13 cellular contexts compared by ENCODE assay signal in the genomic region with DNA sequence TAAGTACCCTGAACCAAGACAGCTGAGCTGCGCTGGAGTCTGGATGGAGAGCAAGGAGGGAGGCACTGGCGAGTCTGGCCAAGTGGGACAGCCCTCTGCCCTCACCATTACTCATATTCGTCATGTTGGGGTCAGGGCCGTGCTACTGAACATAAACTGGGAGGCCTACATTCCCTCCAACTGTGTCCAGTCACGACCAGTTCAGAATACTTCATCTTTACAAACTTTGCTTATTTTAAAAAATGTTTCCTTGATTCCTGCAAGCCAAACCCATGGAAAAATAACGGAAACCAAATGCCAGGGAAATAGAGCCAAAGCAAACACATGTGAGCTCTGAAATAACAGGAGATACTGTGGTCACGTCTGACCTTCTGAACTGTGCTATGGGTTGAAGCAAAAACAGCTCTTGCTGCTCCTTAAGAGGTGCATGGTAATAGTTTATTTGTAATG.
DNase-seq lines count a peak whose midpoint lies in the region; ATAC-seq and TF ChIP-seq lines count a peak whose summit lies in the region.
"Had no signal": no experiment of that assay in that cellular context is flagged by ENCODE, and none has a peak within 500 bp of the region (broad histone marks: within the 10 kb centered on the region; RNA-seq: fewer than 3 reads in every experiment).

No MANE protein-coding gene starts in this region.

- H3K27ac Mint-ChIP-seq in effector memory CD8-positive, alpha-beta T cell: no peak overlapping the region

- H3K27ac ChIP-seq in ascending aorta: peak overlapping the region; percentile 41 to 65
- peak overlapping the region; percentile 27 to 51 for H3K27ac ChIP-seq in tibial artery
- H3K27ac ChIP-seq: SK-N-MC had no signal

- peaks cover 4% of the 10 kb centered on the region for H3K36me3 Mint-ChIP-seq in effector memory CD8-positive, alpha-beta T cell (ENCODE audit: insufficient read depth)

- H3K9me3 Mint-ChIP-seq in effector memory CD8-positive, alpha-beta T cell: no peaks in the 10 kb centered on the region
- H3K9me3 Mint-ChIP-seq: activated T-cell treated with anti-CD3 and anti-CD28 coated beads, Interleukin-2, amount 50 U/mL, for 4 hours had no signal

- no peaks in the 10 kb centered on the region for H3K27me3 Mint-ChIP-seq in effector memory CD8-positive, alpha-beta T cell

- ATAC-seq in effector memory CD8-positive, alpha-beta T cell (replicated peaks): no peak
- no peak for ATAC-seq in GM19023 (IDR thresholded peaks at IDR 0.05; ENCODE audit: unreplicated experiment)
- ATAC-seq in GM21717 (IDR thresholded peaks at IDR 0.05; ENCODE audit: unreplicated experiment): no peak
- ATAC-seq: activated T-cell treated with anti-CD3 and anti-CD28 coated beads, Interleukin-2, amount 50 U/mL, for 4 hours had no signal

- H3K4me3 Mint-ChIP-seq in effector memory CD8-positive, alpha-beta T cell: no peak overlapping the region
- H3K4me3 Mint-ChIP-seq: activated T-cell treated with anti-CD3 and anti-CD28 coated beads, Interleukin-2, amount 50 U/mL, for 4 hours had no signal

- H3K27me3 ChIP-seq in ascending aorta (no peaks in the 10 kb centered on the region), tibial artery (no peaks in the 10 kb centered on the region)
- H3K27me3 ChIP-seq: esophagus squamous epithelium, thyroid gland had no signal

- DNase-seq in HCEC 1CT (peak; percentile 85), ascending aorta (ENCODE audit: low spot score in 2 of 2) (peak in 1 of 2 donors; percentile 71), iris pigment epithelial cell (ENCODE audit: low read depth) (peak; percentile 87), tibial artery (peak; percentile 46 to 82), NCI-H774 (lab: John Stamatoyannopoulos, UW) (no peak)
- no peak for DNase-seq in effector memory CD8-positive, alpha-beta T cell
- DNase-seq: activated T-cell treated with anti-CD3 and anti-CD28 coated beads, Interleukin-2, amount 50 U/mL, for 4 hours; esophagus squamous epithelium had no signal

- TF ChIP-seq CTCF in ascending aorta (IDR thresholded peaks at IDR 0.05) (no peak), tibial artery (IDR thresholded peaks at IDR 0.05) (no peak)

- H3K9me3 ChIP-seq in ascending aorta: no peaks in the 10 kb centered on the region
- no peaks in the 10 kb centered on the region for H3K9me3 ChIP-seq in tibial artery
- H3K9me3 ChIP-seq: esophagus squamous epithelium, thyroid gland had no signal

- H3K4me1 ChIP-seq in ascending aorta (peaks cover 9 to 13% of the 10 kb centered on the region in 2 donors), tibial artery (peaks cover 0 to 24% (median 18%) of the 10 kb centered on the region in 4 donors)

- H3K36me3 ChIP-seq in ascending aorta (no peaks in the 10 kb centered on the region), tibial artery (no peaks in the 10 kb centered on the region)
- H3K36me3 ChIP-seq: esophagus squamous epithelium, thyroid gland had no signal

- H3K4me1 Mint-ChIP-seq in effector memory CD8-positive, alpha-beta T cell (ENCODE audit: low read depth in 2 of 2): peaks cover 0 to 2% of the 10 kb centered on the region in 2 donors

- no peak overlapping the region for H3K4me3 ChIP-seq in ascending aorta
- H3K4me3 ChIP-seq in tibial artery: no peak overlapping the region
- H3K4me3 ChIP-seq: esophagus squamous epithelium, SK-N-MC, skin epidermis, thyroid gland had no signal

- intact Hi-C loops in ascending aorta (cut with DNase I) (no loop called here), tibial artery (cut with DNase I; ENCODE audit: low total_unique reads) (no loop called here)

Comparison
In these comparisons a context has a peak if more than half of its experiments do, and no peak if none do; other contexts are left out.
1. DNase-seq: peak in HCEC 1CT (single experiment), iris pigment epithelial cell (single experiment) and tibial artery (2 of 2); none in effector memory CD8-positive, alpha-beta T cell (0 of 3) and NCI-H774 (single experiment).